1 cellular context compared by ENCODE assay signal in the genomic region with DNA sequence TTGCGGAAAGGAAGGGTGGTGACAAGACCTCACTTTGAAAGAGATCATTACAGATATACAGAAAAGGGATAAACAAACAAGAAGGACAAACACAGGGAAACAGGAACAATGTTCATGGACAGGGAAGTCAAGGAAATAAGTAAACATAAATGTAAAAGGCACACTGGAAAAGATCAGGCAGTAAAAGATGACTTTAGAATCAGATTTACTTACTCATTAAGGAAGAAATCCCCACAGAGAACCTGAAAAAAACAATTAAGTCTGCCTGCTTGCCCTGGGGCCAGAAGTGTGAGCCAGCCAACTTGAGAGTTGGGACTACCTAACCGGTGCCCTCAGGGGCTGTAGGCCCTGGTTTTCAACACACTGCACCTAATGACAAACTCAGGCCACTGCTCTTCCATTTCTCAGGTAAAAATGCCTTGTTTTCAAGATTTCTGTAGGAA.
TF ChIP-seq lines count a peak whose summit lies in the region.

No MANE protein-coding gene starts in this region.

TF ChIP-seq in A549, 52 proteins besides CTCF, POLR2A, EP300 and RAD21 (continued from another document):
- TF ChIP-seq, protein P1, sequence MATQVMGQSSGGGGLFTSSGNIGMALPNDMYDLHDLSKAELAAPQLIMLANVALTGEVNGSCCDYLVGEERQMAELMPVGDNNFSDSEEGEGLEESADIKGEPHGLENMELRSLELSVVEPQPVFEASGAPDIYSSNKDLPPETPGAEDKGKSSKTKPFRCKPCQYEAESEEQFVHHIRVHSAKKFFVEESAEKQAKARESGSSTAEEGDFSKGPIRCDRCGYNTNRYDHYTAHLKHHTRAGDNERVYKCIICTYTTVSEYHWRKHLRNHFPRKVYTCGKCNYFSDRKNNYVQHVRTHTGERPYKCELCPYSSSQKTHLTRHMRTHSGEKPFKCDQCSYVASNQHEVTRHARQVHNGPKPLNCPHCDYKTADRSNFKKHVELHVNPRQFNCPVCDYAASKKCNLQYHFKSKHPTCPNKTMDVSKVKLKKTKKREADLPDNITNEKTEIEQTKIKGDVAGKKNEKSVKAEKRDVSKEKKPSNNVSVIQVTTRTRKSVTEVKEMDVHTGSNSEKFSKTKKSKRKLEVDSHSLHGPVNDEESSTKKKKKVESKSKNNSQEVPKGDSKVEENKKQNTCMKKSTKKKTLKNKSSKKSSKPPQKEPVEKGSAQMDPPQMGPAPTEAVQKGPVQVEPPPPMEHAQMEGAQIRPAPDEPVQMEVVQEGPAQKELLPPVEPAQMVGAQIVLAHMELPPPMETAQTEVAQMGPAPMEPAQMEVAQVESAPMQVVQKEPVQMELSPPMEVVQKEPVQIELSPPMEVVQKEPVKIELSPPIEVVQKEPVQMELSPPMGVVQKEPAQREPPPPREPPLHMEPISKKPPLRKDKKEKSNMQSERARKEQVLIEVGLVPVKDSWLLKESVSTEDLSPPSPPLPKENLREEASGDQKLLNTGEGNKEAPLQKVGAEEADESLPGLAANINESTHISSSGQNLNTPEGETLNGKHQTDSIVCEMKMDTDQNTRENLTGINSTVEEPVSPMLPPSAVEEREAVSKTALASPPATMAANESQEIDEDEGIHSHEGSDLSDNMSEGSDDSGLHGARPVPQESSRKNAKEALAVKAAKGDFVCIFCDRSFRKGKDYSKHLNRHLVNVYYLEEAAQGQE (IDR thresholded peaks at IDR 0.05), result no peak
- TF ChIP-seq ESRRA (IDR thresholded peaks at IDR 0.05; ENCODE audit: borderline replicate concordance, low read length) (no peak), CEBPB (IDR thresholded peaks at IDR 0.05) (no peak), EHMT2 (IDR thresholded peaks at IDR 0.05; ENCODE audit: low read depth) (no peak), CHD4 (IDR thresholded peaks at IDR 0.05; ENCODE audit: borderline replicate concordance) (no peak), SMC3 (IDR thresholded peaks at IDR 0.05) (no peak), FOSB (CRISPR knock-in tag; IDR thresholded peaks at IDR 0.05) (no peak), TP53 (CRISPR knock-in tag; IDR thresholded peaks at IDR 0.05) (no peak)
